Comparison of ENCODE assay signal across 24 cellular contexts in genomic region chr3:8423307-8423706, GRCh38.
"Had no signal": no experiment of that assay in that cellular context is flagged by ENCODE, and none has a peak within 500 bp of the region (broad histone marks: within the 10 kb centered on the region; RNA-seq: fewer than 3 reads in every experiment).

No MANE protein-coding gene starts in this region.

- H2AFZ ChIP-seq: neural progenitor cell had no signal

- DNase-seq: activated CD4-positive, alpha-beta T cell treated with anti-CD3 and anti-CD28 coated beads, Interleukin-2, amount 10 ng/mL, durations not matched to agents 24 days and 14 days; activated CD8-positive, alpha-beta T cell treated with anti-CD3 and anti-CD28 coated beads for 36 hours; activated naive CD4-positive, alpha-beta T cell; activated naive CD8-positive, alpha-beta T cell treated with anti-CD3 and anti-CD28 coated beads for 36 hours; activated T-cell treated with anti-CD3 and anti-CD28 coated beads, Interleukin-2, amount 50 U/mL, for 1 hour; amygdala; effector memory CD8-positive, alpha-beta T cell; foreskin melanocyte; glutamatergic neuron; hippocampal formation; left cardiac atrium; mesenchymal stem cell; mucosa of descending colon; naive B cell; psoas muscle; stimulated activated CD4-positive, alpha-beta T cell treated with anti-CD3 and anti-CD28 coated beads, Interleukin-4, amount 100 ng/mL, for 1 hour; stomach had no signal

- H3K27me3 ChIP-seq: cardiac muscle cell, neural progenitor cell, stomach had no signal

- H3K27ac ChIP-seq: cardiac muscle cell, epithelial cell of prostate, neural progenitor cell, psoas muscle, stomach had no signal

- H3K4me2 ChIP-seq: neural progenitor cell, smooth muscle cell had no signal

- H3K4me1 ChIP-seq: neural progenitor cell, psoas muscle, stomach had no signal

- H3K36me3 ChIP-seq: cardiac muscle cell, neural progenitor cell, stomach had no signal

- ATAC-seq: activated CD8-positive, alpha-beta T cell treated with anti-CD3 and anti-CD28 coated beads for 36 hours; activated T-helper 17 cell treated with anti-CD3 and anti-CD28 coated beads, Interleukin-2, amount 50 U/mL, for 72 hours; effector memory CD8-positive, alpha-beta T cell; left cardiac atrium; mucosa of descending colon; psoas muscle; sciatic nerve; stimulated activated effector memory CD8-positive, alpha-beta T cell treated with anti-CD3 and anti-CD28 coated beads, Interleukin-12 subunit alpha, Interleukin-12 subunit beta, amount 100 ng/mL, for 72 hours had no signal

- H3K4me3 ChIP-seq: cardiac muscle cell, mucosa of descending colon, neural progenitor cell, psoas muscle, smooth muscle cell, stomach had no signal
